ENCODE assay signal across 7 cellular contexts in genomic region chr5:98774192-98775046, GRCh38. TPM values are rescaled to one million over a fixed set of nuclear protein-coding genes. Genes with fewer than 3 reads are reported as not detected.
DNase-seq lines count a peak whose midpoint lies in the region; ATAC-seq and TF ChIP-seq lines count a peak whose summit lies in the region.

No MANE protein-coding gene starts in this region.

- peak overlapping the region; percentile 96 for H3K4me3 Mint-ChIP-seq in WTC11

- CTCF ChIA-PET in HEK293 (lab: Yijun Ruan, JAX) (interaction anchor here (0.6 kb wide), 1 partner anchor 21 kb away, joined by 3 read pairs; no protein-coding TSS in a partner anchor), WTC11 (lab: Charles Lee) (interaction anchor here (1.0 kb wide), 1 partner anchor 21 kb away, joined by 8 read pairs; no protein-coding TSS in a partner anchor)

- H3K36me3 Mint-ChIP-seq in WTC11, result peaks cover 24% of the 10 kb centered on the region

- in situ Hi-C loops in GM13977 (cut with MboI; ENCODE audit: low pct_unique_long_range_greater_than_20kb, low sequenced_read_pairs, unreplicated experiment), result no loop called here

- H3K4me3 ChIP-seq in HEK293 (ENCODE audit: low read depth, low read length), result peak overlapping the region; percentile 79
- peak overlapping the region; percentile 25 for H3K4me3 ChIP-seq in NB4 (ENCODE audit: low read depth, low read length)

- H3K27me3 Mint-ChIP-seq in WTC11 (ENCODE audit: low read depth), result peaks cover 9% of the 10 kb centered on the region

- H3K27me3 ChIP-seq in layer of hippocampus (ENCODE audit: control insufficient read depth, insufficient read depth, low read length), result no peaks in the 10 kb centered on the region

- peak overlapping the region; percentile 93 for H3K27ac Mint-ChIP-seq in WTC11

- H3K36me3 ChIP-seq in HEK293 (ENCODE audit: control insufficient read depth in 2 of 2, insufficient read depth in 1 of 2, low read length in 2 of 2), result peaks cover 0 to 2% of the 10 kb centered on the region in 2 experiments; a peak in 1 of 3 replicates

- ATAC-seq in WTC11, result no peak; the same call in 1 of the 2 replicates

- H3K4me1 Mint-ChIP-seq in WTC11, result peaks cover 50% of the 10 kb centered on the region

- peak; percentile 69 for DNase-seq in GM13977 (ENCODE audit: low spot score)
- peak; percentile 44 for DNase-seq in NB4 (ENCODE audit: low read depth)
- peak; percentile 73 for DNase-seq in WTC11 (ENCODE audit: low spot score)
- DNase-seq in cerebellum (ENCODE audit: low spot score), result peak; percentile 33
- peak; percentile 36 to 42 for DNase-seq in stimulated activated CD4-positive, alpha-beta T cell treated with anti-CD3 and anti-CD28 coated beads, Interleukin-1b, Interleukin-23, amount 100 ng/mL, for 4 hours (ENCODE audit: low read depth in 2 of 2)

- H3K4me1 ChIP-seq in HEK293 (ENCODE audit: control insufficient read depth, insufficient read depth, low read length), result peaks cover 24% of the 10 kb centered on the region

- no peak for TF ChIP-seq POLR2A in NB4 (IDR thresholded peaks at IDR 0.05; ENCODE audit: extremely low read depth, insufficient read length)

- H3K27ac ChIP-seq in HEK293 (ENCODE audit: extremely low read depth, low read depth, low read length), result peak overlapping the region; percentile 97
- peak overlapping the region; percentile 82 for H3K27ac ChIP-seq in layer of hippocampus (ENCODE audit: low read depth, low read length)

- no peaks in the 10 kb centered on the region for H3K9me3 ChIP-seq in HEK293 (ENCODE audit: control insufficient read depth, insufficient read depth, low read depth, low read length)

- POLR2A ChIA-PET in HEK293 (lab: Yijun Ruan, JAX), result no interaction called here
- POLR2A ChIA-PET in WTC11 (lab: Charles Lee), result no interaction called here

- TF ChIP-seq CTCF in GM13977 (IDR thresholded peaks at IDR 0.05; ENCODE audit: extremely low read depth, insufficient read depth, missing control alignments) (no peak), HEK293 (tag by site-specific recombination; IDR thresholded peaks at IDR 0.05) (no peak), NB4 (IDR thresholded peaks at IDR 0.05; ENCODE audit: low read depth, low read length) (no peak), WTC11 (IDR thresholded peaks at IDR 0.05) (no peak)

- no peaks in the 10 kb centered on the region for H3K9me3 Mint-ChIP-seq in WTC11

TF ChIP-seq in HEK293, 187 proteins besides CTCF, POLR2A, EP300 and RAD21 (continues in another document):
- no peak for TF ChIP-seq ZNF521 (tag by site-specific recombination; IDR thresholded peaks at IDR 0.05)
- no peak for TF ChIP-seq ZNF169 (tag by site-specific recombination; IDR thresholded peaks at IDR 0.05)
- TF ChIP-seq ZNF513 (tag by site-specific recombination; IDR thresholded peaks at IDR 0.05), result no peak
- TF ChIP-seq ZNF791 (tag by site-specific recombination; IDR thresholded peaks at IDR 0.05), result no peak
- TF ChIP-seq FEZF1 (tag by site-specific recombination; IDR thresholded peaks at IDR 0.05), result peak; percentile 76
- peak; percentile 60; the same call in 1 of the 2 replicates for TF ChIP-seq ZNF501 (tag by site-specific recombination; IDR thresholded peaks at IDR 0.05)
- TF ChIP-seq ZBTB11 (tag by site-specific recombination; conservative IDR thresholded peaks at IDR 0.05; ENCODE audit: low read depth), result peak; percentile 89
- TF ChIP-seq ZEB2 (tag by site-specific recombination; IDR thresholded peaks at IDR 0.05), result peak; percentile 95

TF ChIP-seq in WTC11, 78 proteins besides CTCF, POLR2A, EP300 and RAD21:
- 0 out of 2 replicates have a peak, but pooled peaks have one; percentile 5 for TF ChIP-seq ZBTB21 (CRISPR knock-in tag; IDR thresholded peaks at IDR 0.05; ENCODE audit: borderline replicate concordance)
- no peak for TF ChIP-seq AFF4 (CRISPR knock-in tag; IDR thresholded peaks at IDR 0.05; ENCODE audit: borderline replicate concordance)
- 0 out of 2 replicates have a peak, but pooled peaks have one; percentile 22 for TF ChIP-seq GABPB1 (CRISPR knock-in tag; IDR thresholded peaks at IDR 0.05)
- TF ChIP-seq FOXP4 (CRISPR knock-in tag; IDR thresholded peaks at IDR 0.05), result 0 out of 2 replicates have a peak, but pooled peaks have one; percentile 41
- TF ChIP-seq FOXK1 (CRISPR knock-in tag; IDR thresholded peaks at IDR 0.05), result peak; percentile 59; the same call in 1 of the 2 replicates
- TF ChIP-seq ATF1 (CRISPR knock-in tag; IDR thresholded peaks at IDR 0.05), result no peak

RNA-seq across cellular contexts. Expression of gene RGMB, which starts 1.0 kb away (rescaled TPM):
- total RNA-seq in WTC11 (2021), result 33.0 to 40.7 TPM (median 40.0 TPM) in 3 replicates
- total RNA-seq in cerebellum, result 137 TPM
